In genomic region chr13:40304391-40304790, GRCh38 we compare ENCODE assay signal across 9 cellular contexts.
"Had no signal": no experiment of that assay in that cellular context is flagged by ENCODE, and none has a peak within 500 bp of the region (broad histone marks: within the 10 kb centered on the region; RNA-seq: fewer than 3 reads in every experiment).

No MANE protein-coding gene starts in this region.

- H3K27ac ChIP-seq: GM23248 had no signal

- ATAC-seq: GM23338, HCT116 had no signal

- DNase-seq: GM23248, GOT3, H7, H9, HCEC 1CT, HFFc6 had no signal

- H3K9ac ChIP-seq: GM23248 had no signal

- H3K36me3 ChIP-seq: HAP-1 had no signal

- H3K4me3 ChIP-seq: GM23248, GM23338, HAP-1 had no signal

- H3K4me3 Mint-ChIP-seq: GM23338, H9, HFFc6 had no signal

- H3K4me1 ChIP-seq: HAP-1 had no signal

- H3K27ac Mint-ChIP-seq: GM23338, H9, HFFc6 had no signal
